27 cellular contexts compared by ENCODE assay signal in genomic region chr11:84660257-84660656, GRCh38.
"Had no signal": no experiment of that assay in that cellular context is flagged by ENCODE, and none has a peak within 500 bp of the region (broad histone marks: within the 10 kb centered on the region; RNA-seq: fewer than 3 reads in every experiment).

No MANE protein-coding gene starts in this region.

- FAIRE-seq: urothelium cell line had no signal

- H3K36me3 ChIP-seq: stomach, suprapubic skin, thoracic aorta, thyroid gland, tibial artery, tibial nerve, transverse colon, upper lobe of left lung, upper lobe of right lung, uterus, vagina had no signal

- H3K9me3 ChIP-seq: testis, thoracic aorta, thyroid gland, tibial artery, tibial nerve, transverse colon, upper lobe of left lung, upper lobe of right lung, uterus, vagina had no signal

- H3K27me3 ChIP-seq: stomach, suprapubic skin, testis, thyroid gland, tibial artery, tibial nerve, transverse colon, upper lobe of left lung, upper lobe of right lung, uterus, vagina had no signal

- H3K27ac ChIP-seq: stomach, suprapubic skin, testis, thoracic aorta, thyroid gland, tibial artery, tibial nerve, transverse colon, upper lobe of left lung, upper lobe of right lung, uterus, vagina had no signal

- DNase-seq: stimulated activated CD4-positive, alpha-beta T cell treated with anti-CD3 and anti-CD28 coated beads, Interleukin-2, amount 100 ng/mL, for 48 hours; stimulated activated CD4-positive, alpha-beta T cell treated with anti-CD3 and anti-CD28 coated beads, Interleukin-4, amount 100 ng/mL, for 1 hour; stimulated activated CD4-positive, alpha-beta T cell treated with anti-CD3 and anti-CD28 coated beads, Interleukin-4, amount 100 ng/mL, for 24 hours; stimulated activated CD4-positive, alpha-beta T cell treated with anti-CD3 and anti-CD28 coated beads, Interleukin-4, amount 100 ng/mL, for 4 hours; stimulated activated CD8-positive, alpha-beta memory T cell treated with anti-CD3 and anti-CD28 coated beads, Interleukin-4, amount 100 ng/mL, for 48 hours; stimulated activated naive B cell treated with anti-CD40 and anti-IgM and Interleukin-4, amounts not matched to agents 10 μg/mL and 1 μg/mL and 100 μg/mL, for 72 hours; stimulated activated naive CD4-positive, alpha-beta T cell; stimulated activated naive CD4-positive, alpha-beta T cell treated with Interleukin-2 at 50 U/mL for 16 hours; stimulated activated naive CD8-positive, alpha-beta T cell treated with anti-CD3 and anti-CD28 coated beads, Interleukin-15, amount 100 ng/mL, for 72 hours; stimulated activated naive CD8-positive, alpha-beta T cell treated with anti-CD3 and anti-CD28 coated beads, Interleukin-15, Interleukin-2, amounts not matched to agents 100 U/mL and 50 U/mL, for 24 hours; stomach; substantia nigra; testis; thyroid gland; tibial artery; transverse colon; trophoblast cell; upper lobe of left lung; upper lobe of right lung; uterus had no signal

- ATAC-seq: stimulated activated effector memory CD8-positive, alpha-beta T cell treated with anti-CD3 and anti-CD28 coated beads, Interleukin-12 subunit alpha, Interleukin-12 subunit beta, amount 100 ng/mL, for 72 hours; stimulated activated memory B cell treated with anti-CD40 and anti-IgM and Interleukin-4, amounts not matched to agents 10 μg/mL and 1 μg/mL and 100 μg/mL, for 72 hours; stimulated activated naive B cell treated with anti-CD40 and anti-IgM and Interleukin-4, amounts not matched to agents 10 μg/mL and 1 μg/mL and 100 μg/mL, for 72 hours; stimulated activated naive CD8-positive, alpha-beta T cell treated with anti-CD3 and anti-CD28 coated beads, Interleukin-15, amount 100 ng/mL, for 72 hours; stimulated activated naive CD8-positive, alpha-beta T cell treated with anti-CD3 and anti-CD28 coated beads, Interleukin-15, Interleukin-2, amounts not matched to agents 100 U/mL and 50 U/mL, for 24 hours; upper lobe of right lung had no signal

- H3K4me3 ChIP-seq: stomach, suprapubic skin, testis, thoracic aorta, thyroid gland, tibial artery, tibial nerve, transverse colon, upper lobe of left lung, upper lobe of right lung, uterus, vagina had no signal

- H3K4me1 ChIP-seq: stomach, suprapubic skin, testis, thyroid gland, tibial artery, tibial nerve, transverse colon, upper lobe of left lung, upper lobe of right lung, uterus, vagina had no signal
